8 cellular contexts compared by ENCODE assay signal in the genomic region with DNA sequence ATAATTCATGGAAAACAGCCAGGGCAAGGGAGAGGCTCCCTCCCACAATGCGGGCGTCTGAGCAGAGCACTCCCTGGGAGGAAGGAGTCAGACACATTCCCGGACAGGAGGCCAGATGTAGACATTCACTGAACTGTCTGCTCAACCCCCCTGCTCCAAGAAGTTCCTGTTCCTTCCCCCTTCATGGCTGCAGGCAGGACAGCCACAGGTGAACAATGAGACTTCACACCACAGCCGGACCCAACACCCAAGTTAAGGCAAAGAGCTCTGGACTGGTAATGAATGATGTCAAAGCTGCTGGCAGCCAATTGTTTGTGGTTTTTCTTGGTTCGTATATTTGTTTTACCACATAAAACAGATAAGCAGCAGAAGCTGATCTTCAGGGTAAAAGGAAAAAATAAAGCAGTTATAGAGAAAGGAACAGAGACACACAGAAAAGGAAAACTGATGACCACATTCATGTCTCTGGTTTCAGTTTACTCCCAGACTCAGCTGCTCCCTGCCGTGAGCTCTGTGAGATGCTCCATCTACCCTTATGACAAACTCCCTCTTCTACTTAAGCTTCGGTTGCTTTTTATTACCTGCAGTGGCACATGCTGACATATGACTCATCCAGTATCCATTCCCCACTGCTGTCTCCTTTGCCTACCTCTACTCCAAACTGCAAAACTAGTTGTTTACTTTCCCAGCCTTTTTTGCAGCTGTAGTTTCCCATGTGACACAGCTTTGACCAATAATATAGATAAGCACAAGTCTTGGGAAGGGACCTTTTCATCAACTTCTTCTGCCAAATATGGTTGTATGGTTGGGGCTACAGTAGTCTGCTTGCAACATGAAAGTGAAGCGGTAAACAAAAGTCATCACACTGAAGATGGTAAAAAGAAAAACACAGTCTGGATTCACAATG. TPM values are rescaled to one million over a fixed set of nuclear protein-coding genes. Genes with fewer than 3 reads are reported as not detected.
A peak's percentile ranks its signal among the peaks of the same experiment; 100 is the strongest.
DNase-seq lines count a peak whose midpoint lies in the region; ATAC-seq and TF ChIP-seq lines count a peak whose summit lies in the region.

No MANE protein-coding gene starts in this region.

- H3K36me3 ChIP-seq in body of pancreas (replicated peaks in 1 of 2; ENCODE audit: insufficient read depth in 1 of 2, low read depth in 2 of 2) = no peaks in the 10 kb centered on the region

- TF ChIP-seq CTCF in NB4 (IDR thresholded peaks at IDR 0.05; ENCODE audit: low read depth, low read length) (no peak), body of pancreas (IDR thresholded peaks at IDR 0.05) (no peak)

- peaks cover 17% of the 10 kb centered on the region for H3K4me1 ChIP-seq in body of pancreas

- peak overlapping the region; percentile 36 for H3K4me3 Mint-ChIP-seq in activated naive CD4-positive, alpha-beta T cell treated with anti-CD3 and anti-CD28 coated beads for 36 hours

- ATAC-seq in body of pancreas (peak; percentile 56), HG02678 (IDR thresholded peaks at IDR 0.05; ENCODE audit: unreplicated experiment) (no peak)

- H3K9me3 ChIP-seq in body of pancreas = no peaks in the 10 kb centered on the region

- H3K4me3 ChIP-seq in NB4 (ENCODE audit: low read depth, low read length) (no peak overlapping the region), body of pancreas (no peak overlapping the region)

- H3K36me3 Mint-ChIP-seq in activated naive CD4-positive, alpha-beta T cell treated with anti-CD3 and anti-CD28 coated beads for 36 hours (ENCODE audit: low read depth) = no peaks in the 10 kb centered on the region

- H3K9me3 Mint-ChIP-seq in activated naive CD4-positive, alpha-beta T cell treated with anti-CD3 and anti-CD28 coated beads for 36 hours = no peaks in the 10 kb centered on the region

- H3K27ac Mint-ChIP-seq in activated naive CD4-positive, alpha-beta T cell treated with anti-CD3 and anti-CD28 coated beads for 36 hours = peak overlapping the region; percentile 63

- H3K4me1 Mint-ChIP-seq in activated naive CD4-positive, alpha-beta T cell treated with anti-CD3 and anti-CD28 coated beads for 36 hours (ENCODE audit: low read depth) = peaks cover 29% of the 10 kb centered on the region

- WGBS in body of pancreas, 2 donors = 24 to 31% methylated on average over 8 of the region's 8 CpGs

- no peaks in the 10 kb centered on the region for H3K27me3 ChIP-seq in body of pancreas

- peak; percentile 29 for DNase-seq in activated naive CD4-positive, alpha-beta T cell treated with anti-CD3 and anti-CD28 coated beads for 36 hours
- DNase-seq in activated naive CD4-positive, alpha-beta T cell treated with anti-CD3 and anti-CD28 coated beads, Interleukin-2, amount 50 U/mL, for 16 hours = no peak
- peak; percentile 33 for DNase-seq in NB4 (ENCODE audit: low read depth)
- no peak for DNase-seq in body of pancreas
- peak; percentile 78 for DNase-seq in myocyte (ENCODE audit: low read depth)
- no peak for DNase-seq in KG1 (lab: John Stamatoyannopoulos, UW)
- no peak for DNase-seq in activated gamma-delta T cell (lab: John Stamatoyannopoulos, UW)

- CTCF ChIA-PET in activated naive CD4-positive, alpha-beta T cell treated with anti-CD3 and anti-CD28 coated beads for 36 hours (lab: Charles Lee) = interaction anchor here (0.5 to 2.6 kb wide), 10 partner anchors 9 to 282 kb away, joined by 3 to 11 read pairs (median 4); partner anchors contain the start of gene DZIP1L

- peaks cover 9% of the 10 kb centered on the region for H3K27me3 Mint-ChIP-seq in activated naive CD4-positive, alpha-beta T cell treated with anti-CD3 and anti-CD28 coated beads for 36 hours (ENCODE audit: low read depth)

- intact Hi-C loops in activated naive CD4-positive, alpha-beta T cell treated with anti-CD3 and anti-CD28 coated beads for 36 hours (cut with micrococcal nuclease) = loop anchor here (1.0 to 5.0 kb wide), 3 partner anchors 16 to 245 kb away; partner anchors contain the start of genes DBR1 and NME9
- intact Hi-C loops in body of pancreas (cut with DNase I) = no loop called here

- H3K27ac ChIP-seq in body of pancreas = peak overlapping the region in 2 of 4 donors; percentile 21 to 37

- TF ChIP-seq POLR2A in NB4 (IDR thresholded peaks at IDR 0.05; ENCODE audit: extremely low read depth, insufficient read length) = no peak
- TF ChIP-seq POLR2A in body of pancreas (IDR thresholded peaks at IDR 0.05) = no peak

RNA-seq across cellular contexts. Expression of gene DZIP1L, which starts 33.1 kb away (rescaled TPM):
- not detected for total RNA-seq in activated naive CD4-positive, alpha-beta T cell treated with anti-CD3 and anti-CD28 coated beads for 36 hours
- total RNA-seq in body of pancreas = 10 to 100 TPM; 33.7 to 70.2 TPM
- 5.5 and 10.2 TPM in 2 replicates for total RNA-seq in myocyte
- 11.9 TPM for polyA plus RNA-seq in myocyte (2012)

RNA-seq across cellular contexts. Expression of gene A4GNT, which starts 49.9 kb away (rescaled TPM):
- not detected for total RNA-seq in activated naive CD4-positive, alpha-beta T cell treated with anti-CD3 and anti-CD28 coated beads for 36 hours
- total RNA-seq in body of pancreas (1 to 10 TPM; 1.8 to 4.0 TPM), myocyte (not detected in 2 replicates)
- 0.06 TPM for polyA plus RNA-seq in myocyte (2012)

Comparison
In these comparisons a context has a peak if more than half of its experiments do, and no peak if none do; other contexts are left out.
1. DNase-seq: peak in activated naive CD4-positive, alpha-beta T cell treated with anti-CD3 and anti-CD28 coated beads for 36 hours (single experiment), NB4 (single experiment) and myocyte (single experiment); none in activated naive CD4-positive, alpha-beta T cell treated with anti-CD3 and anti-CD28 coated beads, Interleukin-2, amount 50 U/mL, for 16 hours (single experiment), body of pancreas (0 of 4), KG1 (single experiment) and activated gamma-delta T cell (single experiment).